ENCODE assay signal across 22 cellular contexts in genomic region chr1:87495870-87496269, GRCh38.
"Had no signal": no experiment of that assay in that cellular context is flagged by ENCODE, and none has a peak within 500 bp of the region (broad histone marks: within the 10 kb centered on the region; RNA-seq: fewer than 3 reads in every experiment).

No MANE protein-coding gene starts in this region.

- ATAC-seq: activated CD4-positive, alpha-beta T cell treated with anti-CD3 and anti-CD28 coated beads for 36 hours; activated CD8-positive, alpha-beta T cell treated with anti-CD3 and anti-CD28 coated beads, Interleukin-2, amount 10 ng/mL, durations not matched to agents 7 days and 5 days; T-cell had no signal

- H3K4me3 ChIP-seq: cardiac muscle cell, K562, SJSA1 had no signal

- H3K27me3 ChIP-seq: cardiac muscle cell, SJSA1 had no signal

- H3K4me1 Mint-ChIP-seq: activated CD4-positive, alpha-beta T cell treated with anti-CD3 and anti-CD28 coated beads for 36 hours; activated naive CD4-positive, alpha-beta T cell treated with anti-CD3 and anti-CD28 coated beads, Interleukin-2, amount 50 U/mL, for 24 hours; T-cell had no signal

- H3K4me1 ChIP-seq: SJSA1 had no signal

- H3K4me3 Mint-ChIP-seq: activated CD4-positive, alpha-beta T cell treated with anti-CD3 and anti-CD28 coated beads for 36 hours; activated CD8-positive, alpha-beta T cell treated with anti-CD3 and anti-CD28 coated beads, Interleukin-2, amount 10 ng/mL, durations not matched to agents 7 days and 5 days; activated naive CD4-positive, alpha-beta T cell treated with anti-CD3 and anti-CD28 coated beads, Interleukin-2, amount 50 U/mL, for 24 hours; activated T-helper 1 cell treated with anti-CD3 and anti-CD28 coated beads, Interleukin-12 subunit alpha, Interleukin-12 subunit beta, Interleukin-2, Interleukin-4 antibody, amounts not matched to agents 30 ng/mL and 10 ng/mL and 1 ng/mL, durations not matched to agents 14 hours and 24 hours and 36 hours; brain; T-cell had no signal

- H3K27me3 Mint-ChIP-seq: activated CD4-positive, alpha-beta T cell treated with anti-CD3 and anti-CD28 coated beads for 36 hours; activated naive CD4-positive, alpha-beta T cell treated with anti-CD3 and anti-CD28 coated beads, Interleukin-2, amount 50 U/mL, for 24 hours; brain; T-cell had no signal

- H3K36me3 ChIP-seq: cardiac muscle cell, SJSA1 had no signal

- H3K27ac Mint-ChIP-seq: activated CD4-positive, alpha-beta T cell treated with anti-CD3 and anti-CD28 coated beads for 36 hours; activated CD8-positive, alpha-beta T cell treated with anti-CD3 and anti-CD28 coated beads, Interleukin-2, amount 10 ng/mL, durations not matched to agents 7 days and 5 days; activated naive CD4-positive, alpha-beta T cell treated with anti-CD3 and anti-CD28 coated beads, Interleukin-2, amount 50 U/mL, for 24 hours; activated T-helper 1 cell treated with anti-CD3 and anti-CD28 coated beads, Interleukin-12 subunit alpha, Interleukin-12 subunit beta, Interleukin-2, Interleukin-4 antibody, amounts not matched to agents 30 ng/mL and 10 ng/mL and 1 ng/mL, durations not matched to agents 14 hours and 24 hours and 36 hours; brain; T-cell had no signal

- DNase-seq: activated CD4-positive, alpha-beta T cell treated with anti-CD3 and anti-CD28 coated beads for 36 hours; activated CD4-positive, alpha-beta T cell treated with anti-CD3 and anti-CD28 coated beads, Interleukin-2, amount 50 U/mL, for 4 hours; activated CD8-positive, alpha-beta memory T cell treated with anti-CD3 and anti-CD28 coated beads, Interleukin-2, amount 50 U/mL, for 48 hours; activated CD8-positive, alpha-beta T cell treated with anti-CD3 and anti-CD28 coated beads, Interleukin-2, amount 10 ng/mL, durations not matched to agents 7 days and 5 days; activated effector memory CD4-positive, alpha-beta T cell treated with Interleukin-2 at 50 U/mL for 16 hours; activated naive CD4-positive, alpha-beta T cell; activated T-cell treated with anti-CD3 and anti-CD28 coated beads, Interleukin-2, amount 50 U/mL, for 1 hour; NCI-H146; NCI-H187 treated with DMSO at 0.1 percent for 48 hours; NCI-H2081 treated with DMSO at 0.1 percent for 48 hours; NCI-H446; SHP77; T-cell; T-helper 2 cell; T1000 had no signal

- H3K36me3 Mint-ChIP-seq: activated naive CD4-positive, alpha-beta T cell treated with anti-CD3 and anti-CD28 coated beads, Interleukin-2, amount 50 U/mL, for 24 hours; brain; T-cell had no signal

- H3K27ac ChIP-seq: SJSA1, VCaP had no signal

- H3K9me3 Mint-ChIP-seq: activated naive CD4-positive, alpha-beta T cell treated with anti-CD3 and anti-CD28 coated beads, Interleukin-2, amount 50 U/mL, for 24 hours; activated T-helper 1 cell treated with anti-CD3 and anti-CD28 coated beads, Interleukin-12 subunit alpha, Interleukin-12 subunit beta, Interleukin-2, Interleukin-4 antibody, amounts not matched to agents 30 ng/mL and 10 ng/mL and 1 ng/mL, durations not matched to agents 14 hours and 24 hours and 36 hours; brain; T-cell had no signal

- H3K9me3 ChIP-seq: SJSA1 had no signal
